2 cellular contexts compared by ENCODE assay signal in the genomic region with DNA sequence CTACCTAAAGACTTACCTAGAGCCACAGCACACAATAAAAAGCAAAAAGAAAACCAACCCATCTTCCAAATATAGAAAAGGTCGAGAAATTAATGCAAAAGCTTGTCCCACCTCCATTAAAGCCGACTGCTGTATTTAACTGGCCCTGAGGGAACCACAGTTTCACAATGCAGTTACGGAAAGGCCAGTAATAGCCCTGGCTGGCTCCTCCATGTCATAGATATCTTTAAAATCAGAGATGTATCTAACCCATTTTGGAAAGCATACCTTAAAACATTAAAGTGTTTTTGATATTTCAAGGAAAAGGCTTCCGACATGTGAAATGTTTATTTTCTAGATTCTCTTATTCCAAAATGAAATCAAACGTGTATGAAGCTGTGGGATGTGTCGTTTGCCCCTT.
A peak's percentile ranks its signal among the peaks of the same experiment; 100 is the strongest.
TF ChIP-seq lines count a peak whose summit lies in the region.

No MANE protein-coding gene starts in this region.

TF ChIP-seq in SK-N-SH treated with all-trans-retinoic acid at 6 μM for 48 hours, 23 proteins besides CTCF, POLR2A, EP300 and RAD21:
- TF ChIP-seq, protein P1, sequence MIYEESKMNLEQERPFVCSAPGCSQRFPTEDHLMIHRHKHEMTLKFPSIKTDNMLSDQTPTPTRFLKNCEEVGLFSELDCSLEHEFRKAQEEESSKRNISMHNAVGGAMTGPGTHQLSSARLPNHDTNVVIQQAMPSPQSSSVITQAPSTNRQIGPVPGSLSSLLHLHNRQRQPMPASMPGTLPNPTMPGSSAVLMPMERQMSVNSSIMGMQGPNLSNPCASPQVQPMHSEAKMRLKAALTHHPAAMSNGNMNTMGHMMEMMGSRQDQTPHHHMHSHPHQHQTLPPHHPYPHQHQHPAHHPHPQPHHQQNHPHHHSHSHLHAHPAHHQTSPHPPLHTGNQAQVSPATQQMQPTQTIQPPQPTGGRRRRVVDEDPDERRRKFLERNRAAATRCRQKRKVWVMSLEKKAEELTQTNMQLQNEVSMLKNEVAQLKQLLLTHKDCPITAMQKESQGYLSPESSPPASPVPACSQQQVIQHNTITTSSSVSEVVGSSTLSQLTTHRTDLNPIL (CRISPR knock-in tag; IDR thresholded peaks at IDR 0.05; ENCODE audit: low read depth) = no peak
- TF ChIP-seq TCF4 (CRISPR knock-in tag; IDR thresholded peaks at IDR 0.05; ENCODE audit: borderline replicate concordance) (no peak), ZFP3 (CRISPR knock-in tag; IDR thresholded peaks at IDR 0.05) (0 out of 2 replicates have a peak, but pooled peaks have one; percentile 26), PPARA (CRISPR knock-in tag; IDR thresholded peaks at IDR 0.05; ENCODE audit: borderline replicate concordance) (no peak), ISL1 (CRISPR knock-in tag; IDR thresholded peaks at IDR 0.05) (peak; percentile 30; the same call in 1 of the 2 replicates), RARB (CRISPR knock-in tag; IDR thresholded peaks at IDR 0.05) (no peak), SNAI2 (CRISPR knock-in tag; IDR thresholded peaks at IDR 0.05) (0 out of 2 replicates have a peak, but pooled peaks have one; percentile 48), TOX (CRISPR knock-in tag; IDR thresholded peaks at IDR 0.05; ENCODE audit: borderline replicate concordance) (no peak), CSDC2 (CRISPR knock-in tag; IDR thresholded peaks at IDR 0.05) (no peak)

TF ChIP-seq in HepG2, 621 proteins besides CTCF, POLR2A, EP300 and RAD21 (continued from another document):
- TF ChIP-seq, protein P2, sequence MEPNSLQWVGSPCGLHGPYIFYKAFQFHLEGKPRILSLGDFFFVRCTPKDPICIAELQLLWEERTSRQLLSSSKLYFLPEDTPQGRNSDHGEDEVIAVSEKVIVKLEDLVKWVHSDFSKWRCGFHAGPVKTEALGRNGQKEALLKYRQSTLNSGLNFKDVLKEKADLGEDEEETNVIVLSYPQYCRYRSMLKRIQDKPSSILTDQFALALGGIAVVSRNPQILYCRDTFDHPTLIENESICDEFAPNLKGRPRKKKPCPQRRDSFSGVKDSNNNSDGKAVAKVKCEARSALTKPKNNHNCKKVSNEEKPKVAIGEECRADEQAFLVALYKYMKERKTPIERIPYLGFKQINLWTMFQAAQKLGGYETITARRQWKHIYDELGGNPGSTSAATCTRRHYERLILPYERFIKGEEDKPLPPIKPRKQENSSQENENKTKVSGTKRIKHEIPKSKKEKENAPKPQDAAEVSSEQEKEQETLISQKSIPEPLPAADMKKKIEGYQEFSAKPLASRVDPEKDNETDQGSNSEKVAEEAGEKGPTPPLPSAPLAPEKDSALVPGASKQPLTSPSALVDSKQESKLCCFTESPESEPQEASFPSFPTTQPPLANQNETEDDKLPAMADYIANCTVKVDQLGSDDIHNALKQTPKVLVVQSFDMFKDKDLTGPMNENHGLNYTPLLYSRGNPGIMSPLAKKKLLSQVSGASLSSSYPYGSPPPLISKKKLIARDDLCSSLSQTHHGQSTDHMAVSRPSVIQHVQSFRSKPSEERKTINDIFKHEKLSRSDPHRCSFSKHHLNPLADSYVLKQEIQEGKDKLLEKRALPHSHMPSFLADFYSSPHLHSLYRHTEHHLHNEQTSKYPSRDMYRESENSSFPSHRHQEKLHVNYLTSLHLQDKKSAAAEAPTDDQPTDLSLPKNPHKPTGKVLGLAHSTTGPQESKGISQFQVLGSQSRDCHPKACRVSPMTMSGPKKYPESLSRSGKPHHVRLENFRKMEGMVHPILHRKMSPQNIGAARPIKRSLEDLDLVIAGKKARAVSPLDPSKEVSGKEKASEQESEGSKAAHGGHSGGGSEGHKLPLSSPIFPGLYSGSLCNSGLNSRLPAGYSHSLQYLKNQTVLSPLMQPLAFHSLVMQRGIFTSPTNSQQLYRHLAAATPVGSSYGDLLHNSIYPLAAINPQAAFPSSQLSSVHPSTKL (CRISPR knock-in tag; IDR thresholded peaks at IDR 0.05) = no peak
- TF ChIP-seq, protein P3, sequence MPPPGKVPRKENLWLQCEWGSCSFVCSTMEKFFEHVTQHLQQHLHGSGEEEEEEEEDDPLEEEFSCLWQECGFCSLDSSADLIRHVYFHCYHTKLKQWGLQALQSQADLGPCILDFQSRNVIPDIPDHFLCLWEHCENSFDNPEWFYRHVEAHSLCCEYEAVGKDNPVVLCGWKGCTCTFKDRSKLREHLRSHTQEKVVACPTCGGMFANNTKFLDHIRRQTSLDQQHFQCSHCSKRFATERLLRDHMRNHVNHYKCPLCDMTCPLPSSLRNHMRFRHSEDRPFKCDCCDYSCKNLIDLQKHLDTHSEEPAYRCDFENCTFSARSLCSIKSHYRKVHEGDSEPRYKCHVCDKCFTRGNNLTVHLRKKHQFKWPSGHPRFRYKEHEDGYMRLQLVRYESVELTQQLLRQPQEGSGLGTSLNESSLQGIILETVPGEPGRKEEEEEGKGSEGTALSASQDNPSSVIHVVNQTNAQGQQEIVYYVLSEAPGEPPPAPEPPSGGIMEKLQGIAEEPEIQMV (CRISPR knock-in tag; IDR thresholded peaks at IDR 0.05; ENCODE audit: low read depth) = no peak
- TF ChIP-seq ZNF225 (CRISPR knock-in tag; IDR thresholded peaks at IDR 0.05) = no peak
- no peak for TF ChIP-seq CAMTA2 (CRISPR knock-in tag; IDR thresholded peaks at IDR 0.05; ENCODE audit: borderline replicate concordance)
- TF ChIP-seq ZNF773 (CRISPR knock-in tag; IDR thresholded peaks at IDR 0.05; ENCODE audit: borderline replicate concordance) = no peak
- TF ChIP-seq, protein P4, sequence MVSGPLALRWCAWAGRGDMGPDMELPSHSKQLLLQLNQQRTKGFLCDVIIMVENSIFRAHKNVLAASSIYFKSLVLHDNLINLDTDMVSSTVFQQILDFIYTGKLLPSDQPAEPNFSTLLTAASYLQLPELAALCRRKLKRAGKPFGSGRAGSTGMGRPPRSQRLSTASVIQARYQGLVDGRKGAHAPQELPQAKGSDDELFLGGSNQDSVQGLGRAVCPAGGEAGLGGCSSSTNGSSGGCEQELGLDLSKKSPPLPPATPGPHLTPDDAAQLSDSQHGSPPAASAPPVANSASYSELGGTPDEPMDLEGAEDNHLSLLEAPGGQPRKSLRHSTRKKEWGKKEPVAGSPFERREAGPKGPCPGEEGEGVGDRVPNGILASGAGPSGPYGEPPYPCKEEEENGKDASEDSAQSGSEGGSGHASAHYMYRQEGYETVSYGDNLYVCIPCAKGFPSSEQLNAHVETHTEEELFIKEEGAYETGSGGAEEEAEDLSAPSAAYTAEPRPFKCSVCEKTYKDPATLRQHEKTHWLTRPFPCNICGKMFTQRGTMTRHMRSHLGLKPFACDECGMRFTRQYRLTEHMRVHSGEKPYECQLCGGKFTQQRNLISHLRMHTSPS (CRISPR knock-in tag; IDR thresholded peaks at IDR 0.05; ENCODE audit: low read depth) = no peak
TF ChIP-seq in HepG2: peak in this region for 0.
